8 cellular contexts compared by ENCODE assay signal in genomic region chr19:6736169-6736916, GRCh38. TPM values are rescaled to one million over a fixed set of nuclear protein-coding genes. Genes with fewer than 3 reads are reported as not detected.
DNase-seq lines count a peak whose midpoint lies in the region; ATAC-seq and TF ChIP-seq lines count a peak whose summit lies in the region.

No MANE protein-coding gene starts in this region.

- peaks cover 31% of the 10 kb centered on the region for H3K4me1 Mint-ChIP-seq in neural progenitor cell

- TF ChIP-seq CTCF in HL-60 (IDR thresholded peaks at IDR 0.05; ENCODE audit: insufficient read depth, low read length) (peak; percentile 58), foreskin keratinocyte (conservative IDR thresholded peaks at IDR 0.05) (peak; percentile 73), neural progenitor cell (IDR thresholded peaks at IDR 0.05) (peak; percentile 62)

- no peaks in the 10 kb centered on the region for H3K9me3 ChIP-seq in neural progenitor cell (ENCODE audit: low read depth)

- peaks cover 9% of the 10 kb centered on the region for H3K27me3 Mint-ChIP-seq in neural progenitor cell (ENCODE audit: insufficient read depth, low read depth)

- peaks cover 22% of the 10 kb centered on the region for H3K79me2 ChIP-seq in neural progenitor cell (ENCODE audit: low read depth)

- H3K36me3 ChIP-seq in neural progenitor cell = no peaks in the 10 kb centered on the region

- H3K27me3 ChIP-seq in HL-60 (ENCODE audit: insufficient read depth, poor library complexity, severe bottlenecking) (no peaks in the 10 kb centered on the region), foreskin keratinocyte (no peaks in the 10 kb centered on the region), neural progenitor cell (no peaks in the 10 kb centered on the region)

- H3K4me1 ChIP-seq in foreskin keratinocyte = peaks cover 6% of the 10 kb centered on the region
- H3K4me1 ChIP-seq in neural progenitor cell = peaks cover 20% of the 10 kb centered on the region

- peak overlapping the region; percentile 97 for H3K4me3 Mint-ChIP-seq in neural progenitor cell

- peak overlapping the region; percentile 81 for H3K27ac ChIP-seq in HL-60 (replicated peaks)
- H3K27ac ChIP-seq in foreskin keratinocyte = peak overlapping the region; percentile 88
- H3K27ac ChIP-seq in neural progenitor cell = no peak overlapping the region
- H3K27ac ChIP-seq in temporal lobe (ENCODE audit: low read depth, low read length) = peak overlapping the region; percentile 96

- H3K27ac Mint-ChIP-seq in neural progenitor cell = peak overlapping the region; percentile 84

- H3K9ac ChIP-seq in neural progenitor cell = peak overlapping the region; percentile 50

- H3K9me3 Mint-ChIP-seq in neural progenitor cell = no peaks in the 10 kb centered on the region

- peak; percentile 36 for ATAC-seq in foreskin keratinocyte
- no peak for ATAC-seq in HG03280 (IDR thresholded peaks at IDR 0.05; ENCODE audit: unreplicated experiment)

- H3K36me3 Mint-ChIP-seq in neural progenitor cell = peaks cover 8% of the 10 kb centered on the region

- H3K4me3 ChIP-seq in HL-60 (replicated peaks; ENCODE audit: insufficient read depth, low read length) (peak overlapping the region; percentile 87), neural progenitor cell (peak overlapping the region; percentile 91)

- H2AFZ ChIP-seq in neural progenitor cell (replicated peaks) = peak overlapping the region; percentile 69

- DNase-seq in COLO668 (lab: John Stamatoyannopoulos, UW; ENCODE audit: unreplicated experiment) = peak; percentile 55
- DNase-seq in HL-60 (ENCODE audit: low read depth in 1 of 2, low spot score in 1 of 2) = peak; percentile 75 to 90
- peak; percentile 35 for DNase-seq in SIG-M5 (lab: John Stamatoyannopoulos, UW)
- peak; percentile 50 for DNase-seq in activated gamma-delta T cell treated with anti-CD3 and anti-CD28 coated beads, Interleukin-2, amount 50 U/mL, for 16 hours (ENCODE audit: low read depth)
- DNase-seq in foreskin keratinocyte = peak; percentile 75 to 85
- DNase-seq in neural progenitor cell (ENCODE audit: low spot score) = peak; percentile 88

- H4K20me1 ChIP-seq in neural progenitor cell (ENCODE audit: low read depth) = no peaks in the 10 kb centered on the region

- H3K4me2 ChIP-seq in neural progenitor cell = peak overlapping the region; percentile 93

- peaks cover 33% of the 10 kb centered on the region for H3F3A ChIP-seq in neural progenitor cell (ENCODE audit: low read depth)

RNA-seq across cellular contexts. Expression of gene GPR108, which starts 1.0 kb away (rescaled TPM):
- 52.3 and 61.7 TPM in 2 replicates for total RNA-seq in foreskin keratinocyte
- 59.8 and 74.0 TPM in 2 replicates for polyA plus RNA-seq in foreskin keratinocyte
- total RNA-seq in neural progenitor cell (ENCODE audit: low replicate concordance) = 38.3 and 55.3 TPM in 2 replicates
- 11.6 TPM for total RNA-seq in temporal lobe

RNA-seq across cellular contexts. Expression of gene TRIP10, which starts 3.1 kb away (rescaled TPM):
- total RNA-seq in foreskin keratinocyte = 53.9 and 69.8 TPM in 2 replicates
- polyA plus RNA-seq in foreskin keratinocyte = 69.1 and 80.5 TPM in 2 replicates
- 53.0 and 57.2 TPM in 2 replicates for total RNA-seq in neural progenitor cell (ENCODE audit: low replicate concordance)
- 2.2 TPM for total RNA-seq in temporal lobe

RNA-seq across cellular contexts. Expression of gene C3, which starts 15.9 kb away (rescaled TPM):
- total RNA-seq in foreskin keratinocyte = 3.4 and 4.8 TPM in 2 replicates
- 4.6 and 5.2 TPM in 2 replicates for polyA plus RNA-seq in foreskin keratinocyte
- 0.25 and 1.5 TPM in 2 replicates for total RNA-seq in neural progenitor cell (ENCODE audit: low replicate concordance)
- 8.9 TPM for total RNA-seq in temporal lobe

RNA-seq across cellular contexts. Expression of gene SH2D3A, which starts 30.9 kb away (rescaled TPM):
- total RNA-seq in foreskin keratinocyte (49.3 and 57.8 TPM in 2 replicates), neural progenitor cell (ENCODE audit: low replicate concordance) (0.65 and 1.5 TPM in 2 replicates), temporal lobe (under 0.01 TPM)
- 54.1 and 56.0 TPM in 2 replicates for polyA plus RNA-seq in foreskin keratinocyte

RNA-seq across cellular contexts. Expression of gene VAV1, which starts 36.2 kb away (rescaled TPM):
- total RNA-seq in foreskin keratinocyte = 0.14 and 0.34 TPM in 2 replicates
- 0.09 and 0.15 TPM in 2 replicates for polyA plus RNA-seq in foreskin keratinocyte
- 0.15 TPM in 1 of 2 replicates, not detected in the other for total RNA-seq in neural progenitor cell (ENCODE audit: low replicate concordance)
- 0.98 TPM for total RNA-seq in temporal lobe

Comparison
In these comparisons a context has a peak if more than half of its experiments do, and no peak if none do; other contexts are left out.
1. DNase-seq: peak in every context shown above with its lines; median percentile 88 in neural progenitor cell; 82 in HL-60; 80 in foreskin keratinocyte; 55 in COLO668; 50 in activated gamma-delta T cell treated with anti-CD3 and anti-CD28 coated beads, Interleukin-2, amount 50 U/mL, for 16 hours; 35 in SIG-M5.
2. RNA of gene TRIP10, which starts 3.1 kb away (total RNA-seq): 53.9 to 69.8 TPM in foreskin keratinocyte and 53.0 to 57.2 TPM in neural progenitor cell; 2.2 TPM in temporal lobe (single experiment); every median in the first group is over 10 times any median in the second.
3. Peak in every context shown above with its lines, with median percentiles within 50 percentile points of each other: CTCF ChIP-seq.